In the genomic region with DNA sequence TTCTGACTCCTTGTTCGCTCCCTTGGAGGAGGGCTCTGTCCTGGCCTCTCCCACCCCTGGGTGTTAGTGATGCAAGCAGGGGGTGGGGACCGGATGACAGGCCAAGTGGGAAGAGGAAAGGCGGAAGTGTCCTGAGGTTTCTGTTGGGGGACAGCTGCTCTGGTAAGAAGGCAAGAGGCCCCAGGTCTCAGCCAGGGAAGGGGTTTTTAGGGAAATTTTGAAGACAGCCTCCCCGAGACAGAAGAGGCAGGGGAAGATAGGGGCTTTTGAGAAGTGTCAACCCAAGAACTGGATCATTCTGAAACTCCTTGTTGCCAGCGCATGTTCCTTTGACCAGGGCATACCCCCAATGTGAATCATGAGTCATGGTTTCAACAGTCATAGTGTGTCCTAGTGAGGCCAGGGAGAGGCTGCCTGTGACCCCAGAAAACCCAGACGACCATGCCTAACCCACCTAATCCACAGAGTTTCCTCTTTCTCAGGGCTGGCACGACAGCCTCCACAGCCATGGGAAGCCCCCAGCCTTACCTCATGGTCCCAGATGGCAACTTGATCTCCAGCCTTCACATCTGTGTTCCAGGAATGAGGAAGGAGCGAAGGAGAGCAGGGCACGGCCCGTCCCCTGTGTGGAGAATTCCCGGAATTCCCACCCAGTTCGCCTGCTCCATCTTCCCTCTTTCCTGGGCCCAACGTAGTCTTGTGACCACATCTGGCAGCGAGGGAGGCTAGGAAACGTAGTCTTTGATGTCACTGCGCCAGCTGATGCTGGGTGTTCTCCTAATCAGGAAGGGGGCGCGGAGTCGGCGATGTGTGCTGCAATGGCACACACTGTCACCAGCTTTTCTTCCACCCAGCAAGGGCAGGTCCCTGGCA, we compare ENCODE assay signal across 9 cellular contexts. TPM values are rescaled to one million over a fixed set of nuclear protein-coding genes. Genes with fewer than 3 reads are reported as not detected.
A peak's percentile ranks its signal among the peaks of the same experiment; 100 is the strongest.
DNase-seq lines count a peak whose midpoint lies in the region; ATAC-seq, FAIRE-seq and TF ChIP-seq lines count a peak whose summit lies in the region.
"Had no signal": no experiment of that assay in that cellular context is flagged by ENCODE, and none has a peak within 500 bp of the region (broad histone marks: within the 10 kb centered on the region; RNA-seq: fewer than 3 reads in every experiment).

No MANE protein-coding gene starts in this region.

- ATAC-seq in GM18498 (IDR thresholded peaks at IDR 0.05; ENCODE audit: unreplicated experiment), result peak; percentile 2

- intact Hi-C loops in kidney (cut with DNase I) (no loop called here), Caco-2 (cut with micrococcal nuclease; ENCODE audit: unreplicated experiment) (no loop called here)

- H3K36me3 Mint-ChIP-seq in Caco-2 (ENCODE audit: insufficient read depth, unreplicated experiment) (no peaks in the 10 kb centered on the region), glutamatergic neuron (ENCODE audit: unreplicated experiment) (peaks cover 6% of the 10 kb centered on the region)

- TF ChIP-seq POLR2A in Peyer's patch (IDR thresholded peaks at IDR 0.05), result no peak

- H3K4me1 ChIP-seq in Peyer's patch (peaks cover 0 to 26% (median 22%) of the 10 kb centered on the region in 4 donors), kidney (ENCODE audit: control insufficient read depth in 1 of 2, insufficient read depth in 1 of 2, low read depth in 1 of 2, low read length in 2 of 2) (peaks cover 0 to 2% of the 10 kb centered on the region in 2 donors), Caco-2 (peaks cover 7% of the 10 kb centered on the region)

- H3K4me3 ChIP-seq in Peyer's patch (no peak overlapping the region), kidney (ENCODE audit: low read length in 2 of 2) (no peak overlapping the region), Caco-2 (ENCODE audit: low read depth, low read length) (no peak overlapping the region)
- H3K4me3 ChIP-seq: SK-N-MC had no signal

- H3K27me3 ChIP-seq in Peyer's patch, result no peaks in the 10 kb centered on the region
- no peaks in the 10 kb centered on the region for H3K27me3 ChIP-seq in Caco-2 (replicated peaks; ENCODE audit: control insufficient read depth, insufficient read depth, low read length)

- POLR2A ChIA-PET in Caco-2 (lab: Charles Lee), result no interaction called here

- H3K4me1 Mint-ChIP-seq in Caco-2 (ENCODE audit: low read depth, unreplicated experiment), result no peaks in the 10 kb centered on the region
- H3K4me1 Mint-ChIP-seq in glutamatergic neuron (ENCODE audit: low read depth, unreplicated experiment), result no peaks in the 10 kb centered on the region

- FAIRE-seq in kidney (lab: Jason Lieb, UNC), result no peak

- TF ChIP-seq CTCF in Peyer's patch (IDR thresholded peaks at IDR 0.05) (no peak), kidney (IDR thresholded peaks at IDR 0.05; ENCODE audit: borderline replicate concordance, extremely low read depth, insufficient read depth) (no peak), Caco-2 (IDR thresholded peaks at IDR 0.05; ENCODE audit: insufficient read depth in 1 of 2, low read depth in 1 of 2, low read length in 1 of 2, severe bottlenecking in 1 of 2, unreplicated experiment in 1 of 2) (no peak), glutamatergic neuron (IDR thresholded peaks at IDR 0.05; ENCODE audit: partially characterized antibody, unreplicated experiment) (no peak)

- H3K4me3 Mint-ChIP-seq in Caco-2 (ENCODE audit: unreplicated experiment), result no peak overlapping the region
- no peak overlapping the region for H3K4me3 Mint-ChIP-seq in glutamatergic neuron (ENCODE audit: unreplicated experiment)

- H3K9me3 ChIP-seq in Peyer's patch (no peaks in the 10 kb centered on the region), kidney (ENCODE audit: control insufficient read depth in 1 of 2, low read length in 2 of 2) (no peaks in the 10 kb centered on the region), Caco-2 (no peaks in the 10 kb centered on the region)

- peaks cover 4% of the 10 kb centered on the region for H3K27me3 Mint-ChIP-seq in Caco-2 (ENCODE audit: insufficient read depth, unreplicated experiment)
- H3K27me3 Mint-ChIP-seq in glutamatergic neuron (ENCODE audit: unreplicated experiment), result peaks cover 6% of the 10 kb centered on the region

- H3K9ac ChIP-seq in kidney (ENCODE audit: low read length in 2 of 2), result no peak overlapping the region

- H3K9me3 Mint-ChIP-seq in Caco-2 (ENCODE audit: unreplicated experiment) (no peaks in the 10 kb centered on the region), glutamatergic neuron (ENCODE audit: unreplicated experiment) (peaks cover 4% of the 10 kb centered on the region)

- H3K27ac ChIP-seq in Peyer's patch (peak overlapping the region; percentile 16 to 95 (median 35)), kidney (ENCODE audit: low read depth in 2 of 2, low read length in 2 of 2) (no peak overlapping the region)
- H3K27ac ChIP-seq: SK-N-MC had no signal

- BruUV-seq in Caco-2 (replicated peaks; lab: Mats Ljungman, UMichigan), result no TSS peak

- CTCF ChIA-PET in Caco-2 (lab: Charles Lee), result no interaction called here

- H3K36me3 ChIP-seq in Peyer's patch (no peaks in the 10 kb centered on the region), kidney (ENCODE audit: control insufficient read depth in 1 of 2, insufficient read depth in 2 of 2, low read length in 2 of 2) (no peaks in the 10 kb centered on the region), Caco-2 (ENCODE audit: control insufficient read depth, insufficient read depth, low read length) (no peaks in the 10 kb centered on the region)

- peak; percentile 23 for DNase-seq in HCEC 1CT
- peak; percentile 45 to 72 (median 68) for DNase-seq in Peyer's patch
- peak; percentile 73 for DNase-seq in kidney
- no peak for DNase-seq in dedifferentiated amniotic fluid mesenchymal stem cell (ENCODE audit: extremely low spot score)
- no peak for DNase-seq in Caco-2
- no peak for DNase-seq in NCI-H2029 (lab: John Stamatoyannopoulos, UW)
- no peak for DNase-seq in glutamatergic neuron

- H3K27ac Mint-ChIP-seq in Caco-2 (ENCODE audit: unreplicated experiment) (no peak overlapping the region), glutamatergic neuron (ENCODE audit: unreplicated experiment) (no peak overlapping the region)

RNA-seq across cellular contexts. Expression of a gene that starts 4.9 kb away (rescaled TPM):
- total RNA-seq in Peyer's patch (10 to 100 TPM in 1 of 4 donors, 1 to 10 TPM in 3; 1.5 to 29.7 (median 4.2) TPM), kidney (4.2 TPM), Caco-2 (2022) (0.19 TPM in 1 of 2 replicates, not detected in the other), glutamatergic neuron (ENCODE audit: unreplicated experiment) (not detected)
- polyA plus RNA-seq in kidney (ENCODE audit: insufficient read depth, low read depth, low replicate concordance), result 0.17 TPM

RNA-seq across cellular contexts. Expression of a gene that starts 49.2 kb away (rescaled TPM):
- total RNA-seq in Peyer's patch (1 to 10 TPM; 3.7 to 9.1 (median 6.6) TPM), kidney (6.3 TPM), Caco-2 (2022) (33.4 and 41.4 TPM in 2 replicates), glutamatergic neuron (ENCODE audit: unreplicated experiment) (23.2 TPM)
- polyA plus RNA-seq in kidney (ENCODE audit: insufficient read depth, low read depth, low replicate concordance), result 4.1 TPM

Comparison
In these comparisons a context has a peak if more than half of its experiments do, and no peak if none do; other contexts are left out.
1. DNase-seq: peak in HCEC 1CT (single experiment), Peyer's patch (3 of 3) and kidney (single experiment); none in dedifferentiated amniotic fluid mesenchymal stem cell (single experiment), Caco-2 (0 of 2), NCI-H2029 (single experiment) and glutamatergic neuron (single experiment).
2. H3K27ac ChIP-seq: peak in Peyer's patch (4 of 4); none in kidney (0 of 2).